In genomic region chr22:42939451-42939881, GRCh38 we compare ENCODE assay signal across 1 cellular context.
TF ChIP-seq lines count a peak whose summit lies in the region.

No MANE protein-coding gene starts in this region.

TF ChIP-seq in HEK293, 187 proteins besides CTCF, POLR2A, EP300 and RAD21 (continued from another document):
- TF ChIP-seq ZNF311 (tag by site-specific recombination; IDR thresholded peaks at IDR 0.05; ENCODE audit: borderline replicate concordance) = no peak
TF ChIP-seq in HEK293: peak in this region for 2.
